1 cellular context compared by ENCODE assay signal in the genomic region with DNA sequence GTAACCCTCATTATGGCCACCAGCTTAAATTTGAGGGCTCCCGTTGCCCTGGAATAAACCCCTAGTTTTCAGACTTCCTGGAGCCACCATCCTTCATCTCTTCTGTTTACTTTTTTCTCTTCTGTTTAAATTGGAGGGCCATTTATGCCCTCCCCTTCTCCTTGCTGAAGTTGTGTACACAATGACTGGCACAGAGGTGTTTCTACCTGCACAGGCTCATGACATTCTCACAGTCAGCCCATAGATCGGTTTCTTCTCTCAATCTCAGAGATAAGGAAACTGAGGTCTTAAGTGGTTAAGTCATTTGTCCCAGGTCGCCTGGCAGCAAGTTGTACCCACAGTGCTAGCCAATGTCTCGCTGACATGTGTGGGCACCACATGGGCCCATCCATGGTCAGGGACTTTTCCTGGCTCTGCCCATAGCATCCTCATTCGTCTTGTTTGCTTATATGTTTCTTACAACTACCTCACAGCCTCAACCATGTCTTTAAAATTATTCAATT.
TF ChIP-seq lines count a peak whose summit lies in the region.

No MANE protein-coding gene starts in this region.

TF ChIP-seq in H1, 55 proteins besides CTCF, POLR2A, EP300 and RAD21:
- TF ChIP-seq CBX8 (IDR thresholded peaks at IDR 0.05; ENCODE audit: borderline replicate concordance, low read depth, low read length) = no peak
- TF ChIP-seq, protein P1, sequence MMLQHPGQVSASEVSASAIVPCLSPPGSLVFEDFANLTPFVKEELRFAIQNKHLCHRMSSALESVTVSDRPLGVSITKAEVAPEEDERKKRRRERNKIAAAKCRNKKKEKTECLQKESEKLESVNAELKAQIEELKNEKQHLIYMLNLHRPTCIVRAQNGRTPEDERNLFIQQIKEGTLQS (IDR thresholded peaks at IDR 0.05; ENCODE audit: insufficient read depth, low read depth, low read length) = no peak
- no peak for TF ChIP-seq RXRA (IDR thresholded peaks at IDR 0.05; ENCODE audit: insufficient read depth, low read depth, low read length)
- TF ChIP-seq, protein P2, sequence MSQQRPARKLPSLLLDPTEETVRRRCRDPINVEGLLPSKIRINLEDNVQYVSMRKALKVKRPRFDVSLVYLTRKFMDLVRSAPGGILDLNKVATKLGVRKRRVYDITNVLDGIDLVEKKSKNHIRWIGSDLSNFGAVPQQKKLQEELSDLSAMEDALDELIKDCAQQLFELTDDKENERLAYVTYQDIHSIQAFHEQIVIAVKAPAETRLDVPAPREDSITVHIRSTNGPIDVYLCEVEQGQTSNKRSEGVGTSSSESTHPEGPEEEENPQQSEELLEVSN (IDR thresholded peaks at IDR 0.05) = no peak
- TF ChIP-seq TBP (IDR thresholded peaks at IDR 0.05; ENCODE audit: low read depth, low read length) = no peak
